Comparison of ENCODE assay signal across 1 cellular context in the genomic region with DNA sequence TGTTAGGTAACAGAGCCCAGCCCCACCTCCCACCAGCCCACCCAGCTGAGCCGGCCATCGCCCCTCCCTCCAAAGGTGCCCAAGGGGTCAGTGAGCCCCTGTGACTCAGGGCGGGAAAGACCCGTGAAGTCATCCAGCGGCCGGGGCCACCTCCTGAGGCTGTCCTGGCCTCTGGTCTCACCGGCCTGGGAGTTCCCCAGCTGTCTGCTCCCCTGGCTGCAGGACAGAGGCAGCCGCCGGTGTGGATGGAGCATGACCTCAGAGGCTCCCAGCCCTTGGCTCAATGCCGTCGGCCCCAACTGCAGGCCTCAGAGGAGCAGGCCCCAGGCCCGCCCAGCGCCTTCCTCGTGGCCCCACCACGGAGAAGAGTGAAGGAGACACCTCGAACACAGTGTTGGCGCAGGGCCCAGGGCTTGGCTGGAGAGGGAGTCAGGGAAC.
TF ChIP-seq lines count a peak whose summit lies in the region.

No MANE protein-coding gene starts in this region.

TF ChIP-seq in GM23338, 12 proteins besides CTCF, POLR2A, EP300 and RAD21 (continued from another document):
- TF ChIP-seq ZNF462 (CRISPR knock-in tag; IDR thresholded peaks at IDR 0.05) (no peak), JUNB (IDR thresholded peaks at IDR 0.05; ENCODE audit: unreplicated experiment) (no peak), EZH2 (IDR thresholded peaks at IDR 0.05; ENCODE audit: low read depth, unreplicated experiment) (no peak), ZNF331 (CRISPR knock-in tag; IDR thresholded peaks at IDR 0.05; ENCODE audit: low read depth) (no peak), CREB1 (CRISPR knock-in tag; IDR thresholded peaks at IDR 0.05; ENCODE audit: low read depth) (no peak), EZH2phosphoT487 (IDR thresholded peaks at IDR 0.05; ENCODE audit: unreplicated experiment) (no peak), ZNF114 (CRISPR knock-in tag; IDR thresholded peaks at IDR 0.05) (no peak)
- TF ChIP-seq, protein P1, sequence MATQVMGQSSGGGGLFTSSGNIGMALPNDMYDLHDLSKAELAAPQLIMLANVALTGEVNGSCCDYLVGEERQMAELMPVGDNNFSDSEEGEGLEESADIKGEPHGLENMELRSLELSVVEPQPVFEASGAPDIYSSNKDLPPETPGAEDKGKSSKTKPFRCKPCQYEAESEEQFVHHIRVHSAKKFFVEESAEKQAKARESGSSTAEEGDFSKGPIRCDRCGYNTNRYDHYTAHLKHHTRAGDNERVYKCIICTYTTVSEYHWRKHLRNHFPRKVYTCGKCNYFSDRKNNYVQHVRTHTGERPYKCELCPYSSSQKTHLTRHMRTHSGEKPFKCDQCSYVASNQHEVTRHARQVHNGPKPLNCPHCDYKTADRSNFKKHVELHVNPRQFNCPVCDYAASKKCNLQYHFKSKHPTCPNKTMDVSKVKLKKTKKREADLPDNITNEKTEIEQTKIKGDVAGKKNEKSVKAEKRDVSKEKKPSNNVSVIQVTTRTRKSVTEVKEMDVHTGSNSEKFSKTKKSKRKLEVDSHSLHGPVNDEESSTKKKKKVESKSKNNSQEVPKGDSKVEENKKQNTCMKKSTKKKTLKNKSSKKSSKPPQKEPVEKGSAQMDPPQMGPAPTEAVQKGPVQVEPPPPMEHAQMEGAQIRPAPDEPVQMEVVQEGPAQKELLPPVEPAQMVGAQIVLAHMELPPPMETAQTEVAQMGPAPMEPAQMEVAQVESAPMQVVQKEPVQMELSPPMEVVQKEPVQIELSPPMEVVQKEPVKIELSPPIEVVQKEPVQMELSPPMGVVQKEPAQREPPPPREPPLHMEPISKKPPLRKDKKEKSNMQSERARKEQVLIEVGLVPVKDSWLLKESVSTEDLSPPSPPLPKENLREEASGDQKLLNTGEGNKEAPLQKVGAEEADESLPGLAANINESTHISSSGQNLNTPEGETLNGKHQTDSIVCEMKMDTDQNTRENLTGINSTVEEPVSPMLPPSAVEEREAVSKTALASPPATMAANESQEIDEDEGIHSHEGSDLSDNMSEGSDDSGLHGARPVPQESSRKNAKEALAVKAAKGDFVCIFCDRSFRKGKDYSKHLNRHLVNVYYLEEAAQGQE (IDR thresholded peaks at IDR 0.05; ENCODE audit: unreplicated experiment) = no peak
- TF ChIP-seq, protein P2, sequence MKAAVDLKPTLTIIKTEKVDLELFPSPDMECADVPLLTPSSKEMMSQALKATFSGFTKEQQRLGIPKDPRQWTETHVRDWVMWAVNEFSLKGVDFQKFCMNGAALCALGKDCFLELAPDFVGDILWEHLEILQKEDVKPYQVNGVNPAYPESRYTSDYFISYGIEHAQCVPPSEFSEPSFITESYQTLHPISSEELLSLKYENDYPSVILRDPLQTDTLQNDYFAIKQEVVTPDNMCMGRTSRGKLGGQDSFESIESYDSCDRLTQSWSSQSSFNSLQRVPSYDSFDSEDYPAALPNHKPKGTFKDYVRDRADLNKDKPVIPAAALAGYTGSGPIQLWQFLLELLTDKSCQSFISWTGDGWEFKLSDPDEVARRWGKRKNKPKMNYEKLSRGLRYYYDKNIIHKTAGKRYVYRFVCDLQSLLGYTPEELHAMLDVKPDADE (IDR thresholded peaks at IDR 0.05) = no peak
